ENCODE assay signal across 9 cellular contexts in the genomic region with DNA sequence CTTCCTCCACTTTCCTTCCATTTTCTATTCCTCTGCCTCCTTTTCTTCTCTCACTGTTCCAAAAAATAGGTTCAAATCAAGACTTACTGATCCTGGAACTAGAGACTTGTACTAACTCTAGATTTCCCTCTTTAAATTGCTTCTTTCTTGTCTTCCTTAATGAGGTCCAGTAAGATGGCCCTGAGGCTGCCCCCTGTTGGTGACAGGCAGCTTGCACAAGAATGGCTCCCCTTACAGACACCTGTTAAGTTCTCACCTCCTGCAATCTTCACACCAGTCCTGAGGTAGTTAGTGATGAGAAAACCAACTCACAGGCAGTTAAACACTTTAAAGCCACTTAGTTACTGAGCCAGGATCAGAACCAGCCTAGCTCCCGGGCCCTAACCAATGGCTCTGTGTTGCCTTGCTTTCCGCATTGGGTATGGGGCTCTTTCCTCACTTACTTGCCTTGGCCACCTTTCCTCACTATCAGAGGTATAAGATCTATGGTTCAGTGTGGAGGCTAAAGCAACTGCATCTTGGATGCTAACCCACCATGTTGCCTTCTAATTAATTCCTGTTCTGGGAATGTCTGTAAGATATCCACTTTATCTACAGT.
DNase-seq lines count a peak whose midpoint lies in the region; ATAC-seq and TF ChIP-seq lines count a peak whose summit lies in the region.
"Had no signal": no experiment of that assay in that cellular context is flagged by ENCODE, and none has a peak within 500 bp of the region (broad histone marks: within the 10 kb centered on the region; RNA-seq: fewer than 3 reads in every experiment).

No MANE protein-coding gene starts in this region.

- H3K27ac Mint-ChIP-seq in activated CD4-positive, alpha-beta T cell treated with anti-CD3 and anti-CD28 coated beads, Interleukin-2, amount 10 ng/mL, durations not matched to agents 7 days and 5 days: no peak overlapping the region

- peak; percentile 26 to 45 for DNase-seq in activated CD4-positive, alpha-beta T cell treated with anti-CD3 and anti-CD28 coated beads, Interleukin-2, amount 50 U/mL, for 48 hours
- DNase-seq in activated CD4-positive, alpha-beta T cell treated with anti-CD3 and anti-CD28 coated beads, Interleukin-2, amount 10 ng/mL, durations not matched to agents 7 days and 5 days: no peak
- DNase-seq in astrocyte of the spinal cord (ENCODE audit: low read depth, low spot score): no peak
- DNase-seq in stimulated activated CD4-positive, alpha-beta T cell treated with anti-CD3 and anti-CD28 coated beads, Interleukin-2, amount 100 ng/mL, for 48 hours: peak; percentile 16 to 18
- no peak for DNase-seq in RKO (ENCODE audit: low spot score)
- no peak for DNase-seq in NCI-H524 treated with DMSO at 0.1 percent for 48 hours (lab: John Stamatoyannopoulos, UW)

- H3K36me3 Mint-ChIP-seq in activated CD4-positive, alpha-beta T cell treated with anti-CD3 and anti-CD28 coated beads, Interleukin-2, amount 10 ng/mL, durations not matched to agents 7 days and 5 days (ENCODE audit: low read depth): no peaks in the 10 kb centered on the region

- in situ Hi-C loops in astrocyte of the spinal cord (cut with HindIII; ENCODE audit: low sequenced_read_pairs): no loop called here

- no peak overlapping the region for H3K4me3 Mint-ChIP-seq in activated CD4-positive, alpha-beta T cell treated with anti-CD3 and anti-CD28 coated beads, Interleukin-2, amount 10 ng/mL, durations not matched to agents 7 days and 5 days

- H3K27me3 Mint-ChIP-seq in activated CD4-positive, alpha-beta T cell treated with anti-CD3 and anti-CD28 coated beads, Interleukin-2, amount 10 ng/mL, durations not matched to agents 7 days and 5 days: no peaks in the 10 kb centered on the region

- no peak overlapping the region for H3K4me3 ChIP-seq in astrocyte of the spinal cord (ENCODE audit: low read depth, low read length)
- H3K4me3 ChIP-seq: BLaER1 treated with 17β-estradiol and CSF1 and Interleukin-3, amounts not matched to agents 10 nM and 100 nM had no signal

- peak; percentile 45 for ATAC-seq in HG03354 (IDR thresholded peaks at IDR 0.05; ENCODE audit: poor library complexity, severe bottlenecking, unreplicated experiment)
- ATAC-seq in GM19395 (IDR thresholded peaks at IDR 0.05; ENCODE audit: unreplicated experiment): no peak

- no peaks in the 10 kb centered on the region for H3K9me3 Mint-ChIP-seq in activated CD4-positive, alpha-beta T cell treated with anti-CD3 and anti-CD28 coated beads, Interleukin-2, amount 10 ng/mL, durations not matched to agents 7 days and 5 days

- TF ChIP-seq CTCF in astrocyte of the spinal cord (IDR thresholded peaks at IDR 0.05; ENCODE audit: low read depth, low read length): peak; percentile 4

- POLR2A ChIA-PET in activated CD4-positive, alpha-beta T cell treated with anti-CD3 and anti-CD28 coated beads, Interleukin-2, amount 10 ng/mL, durations not matched to agents 7 days and 5 days (lab: Charles Lee): no interaction called here

- H3K4me1 Mint-ChIP-seq in activated CD4-positive, alpha-beta T cell treated with anti-CD3 and anti-CD28 coated beads, Interleukin-2, amount 10 ng/mL, durations not matched to agents 7 days and 5 days: no peaks in the 10 kb centered on the region

- CTCF ChIA-PET in activated CD4-positive, alpha-beta T cell treated with anti-CD3 and anti-CD28 coated beads, Interleukin-2, amount 10 ng/mL, durations not matched to agents 7 days and 5 days (lab: Charles Lee): no interaction called here

Comparison
In these comparisons a context has a peak if more than half of its experiments do, and no peak if none do; other contexts are left out.
1. DNase-seq: peak in activated CD4-positive, alpha-beta T cell treated with anti-CD3 and anti-CD28 coated beads, Interleukin-2, amount 50 U/mL, for 48 hours (2 of 2) and stimulated activated CD4-positive, alpha-beta T cell treated with anti-CD3 and anti-CD28 coated beads, Interleukin-2, amount 100 ng/mL, for 48 hours (2 of 2); none in activated CD4-positive, alpha-beta T cell treated with anti-CD3 and anti-CD28 coated beads, Interleukin-2, amount 10 ng/mL, durations not matched to agents 7 days and 5 days (single experiment), astrocyte of the spinal cord (single experiment), RKO (single experiment) and NCI-H524 treated with DMSO at 0.1 percent for 48 hours (single experiment).